ENCODE assay signal across 2 cellular contexts in genomic region chr16:49278567-49278827, GRCh38.
TF ChIP-seq lines count a peak whose summit lies in the region.

No MANE protein-coding gene starts in this region.

TF ChIP-seq in GM23338, 12 proteins besides CTCF, POLR2A, EP300 and RAD21:
- TF ChIP-seq EZH2phosphoT487 (IDR thresholded peaks at IDR 0.05; ENCODE audit: unreplicated experiment) (no peak), ETS1 (IDR thresholded peaks at IDR 0.05) (no peak), CREB1 (CRISPR knock-in tag; IDR thresholded peaks at IDR 0.05; ENCODE audit: low read depth) (no peak), REST (IDR thresholded peaks at IDR 0.05; ENCODE audit: unreplicated experiment) (no peak), JUNB (IDR thresholded peaks at IDR 0.05; ENCODE audit: unreplicated experiment) (no peak), ZNF331 (CRISPR knock-in tag; IDR thresholded peaks at IDR 0.05; ENCODE audit: low read depth) (no peak), NANOG (IDR thresholded peaks at IDR 0.05; ENCODE audit: borderline replicate concordance) (no peak), ZNF114 (CRISPR knock-in tag; IDR thresholded peaks at IDR 0.05) (no peak), EZH2 (IDR thresholded peaks at IDR 0.05; ENCODE audit: low read depth, unreplicated experiment) (no peak), POLR2AphosphoS5 (IDR thresholded peaks at IDR 0.05; ENCODE audit: low read depth) (no peak), STAT1 (IDR thresholded peaks at IDR 0.05; ENCODE audit: unreplicated experiment) (no peak)
TF ChIP-seq in GM23338: peak in this region for 0.

TF ChIP-seq in endothelial cell of umbilical vein, 7 proteins besides CTCF, POLR2A, EP300 and RAD21:
- no peak for TF ChIP-seq MAX (IDR thresholded peaks at IDR 0.05; ENCODE audit: insufficient read depth, insufficient read length)
- TF ChIP-seq EZH2 (IDR thresholded peaks at IDR 0.05; ENCODE audit: borderline replicate concordance, low read depth, low read length, severe bottlenecking): no peak
- TF ChIP-seq GATA2 (IDR thresholded peaks at IDR 0.05; ENCODE audit: insufficient read depth, insufficient read length, low read depth, low read length): no peak
- no peak for TF ChIP-seq JUN (IDR thresholded peaks at IDR 0.05; ENCODE audit: borderline replicate concordance, insufficient read depth, insufficient read length, low read depth)
- no peak for TF ChIP-seq POLR2AphosphoS5 (IDR thresholded peaks at IDR 0.05; ENCODE audit: insufficient read depth, low read depth, low read length)
- TF ChIP-seq FOS (IDR thresholded peaks at IDR 0.05; ENCODE audit: borderline replicate concordance, insufficient read depth, low read length): no peak
